ENCODE assay signal across 12 cellular contexts in genomic region chr21:36706951-36707762, GRCh38. TPM values are rescaled to one million over a fixed set of nuclear protein-coding genes. Genes with fewer than 3 reads are reported as not detected.
DNase-seq lines count a peak whose midpoint lies in the region; TF ChIP-seq lines count a peak whose summit lies in the region.
"Had no signal": no experiment of that assay in that cellular context is flagged by ENCODE, and none has a peak within 500 bp of the region (broad histone marks: within the 10 kb centered on the region; RNA-seq: fewer than 3 reads in every experiment).

No MANE protein-coding gene starts in this region.

- H2AFZ ChIP-seq in osteoblast (ENCODE audit: low read length), result no peak overlapping the region

- H3K4me3 ChIP-seq in NT2/D1 (ENCODE audit: insufficient read length, low read depth) (peak overlapping the region; percentile 25), endodermal cell (ENCODE audit: low read length) (no peak overlapping the region), osteoblast (ENCODE audit: insufficient read depth, low read length) (no peak overlapping the region)

- 3% methylated on average over 25 to 32 of the region's 32 CpGs for WGBS in endodermal cell (ENCODE audit: insufficient coverage in 1 of 2, insufficient read length in 1 of 2), 2 experiments

- no peaks in the 10 kb centered on the region for H3K36me3 ChIP-seq in NT2/D1 (ENCODE audit: insufficient read depth, insufficient read length, low read length)
- H3K36me3 ChIP-seq in endodermal cell (ENCODE audit: control insufficient read depth, insufficient read depth, low read length), result no peaks in the 10 kb centered on the region
- H3K36me3 ChIP-seq in osteoblast (ENCODE audit: insufficient read depth, low read length), result no peaks in the 10 kb centered on the region

- peak overlapping the region; percentile 39 for H3K9ac ChIP-seq in NT2/D1 (ENCODE audit: insufficient read length, low read depth)
- H3K9ac ChIP-seq in endodermal cell (ENCODE audit: extremely low read depth, low read length, poor library complexity, severe bottlenecking), result no peak overlapping the region

- DNase-seq in DMS53 (lab: John Stamatoyannopoulos, UW) (peak; percentile 19), DMS53 treated with DMSO at 0.1 percent for 48 hours (lab: John Stamatoyannopoulos, UW; ENCODE audit: unreplicated experiment) (no peak), NT2/D1 (ENCODE audit: low read depth, low spot score) (no peak), endodermal cell (peak; percentile 81), osteoblast (ENCODE audit: insufficient read length, low spot score, missing footprints) (peak; percentile 46), activated gamma-delta T cell (lab: John Stamatoyannopoulos, UW) (no peak), GM03348 (ENCODE audit: low spot score) (no peak), RPMI8226 (no peak)
- DNase-seq: NCI-H1092; stimulated activated CD4-positive, alpha-beta T cell treated with anti-CD3 and anti-CD28 coated beads, Interleukin-1b, Interleukin-23, amount 100 ng/mL, for 48 hours had no signal

- H3K9me3 ChIP-seq in NT2/D1 (ENCODE audit: insufficient read depth, low read length), result no peaks in the 10 kb centered on the region
- H3K9me3 ChIP-seq in endodermal cell (ENCODE audit: control insufficient read depth, low read length), result no peaks in the 10 kb centered on the region
- H3K9me3 ChIP-seq in osteoblast (ENCODE audit: low read depth, low read length), result no peaks in the 10 kb centered on the region

- peaks cover 16% of the 10 kb centered on the region for H4K20me1 ChIP-seq in osteoblast (ENCODE audit: insufficient read depth, low read length)

- no peaks in the 10 kb centered on the region for H3K9me3 Mint-ChIP-seq in endodermal cell

- H3K4me1 Mint-ChIP-seq in endodermal cell, result peaks cover 31% of the 10 kb centered on the region

- H3K27ac Mint-ChIP-seq in endodermal cell, result no peak overlapping the region

- H3K27me3 Mint-ChIP-seq in endodermal cell (ENCODE audit: insufficient read depth), result peaks cover 100% of the 10 kb centered on the region

- H3K36me3 Mint-ChIP-seq in endodermal cell (ENCODE audit: low read depth), result no peaks in the 10 kb centered on the region

- H3K27me3 ChIP-seq in NT2/D1 (ENCODE audit: insufficient read depth, insufficient read length) (peaks cover 100% of the 10 kb centered on the region), endodermal cell (ENCODE audit: control insufficient read depth, insufficient read depth, low read length, poor library complexity, severe bottlenecking) (peaks cover 100% of the 10 kb centered on the region), osteoblast (ENCODE audit: insufficient read depth, low read length) (peaks cover 30% of the 10 kb centered on the region)

- H3K27ac ChIP-seq in endodermal cell (ENCODE audit: low read depth, low read length) (no peak overlapping the region), osteoblast (ENCODE audit: low read depth, low read length) (no peak overlapping the region)
- H3K27ac ChIP-seq: 22Rv1 had no signal

- peak overlapping the region; percentile 23 for H3K4me3 Mint-ChIP-seq in endodermal cell

- no peak overlapping the region for H3K4me2 ChIP-seq in osteoblast (ENCODE audit: insufficient read depth, low read length)

- peaks cover 8% of the 10 kb centered on the region for H3K79me2 ChIP-seq in osteoblast (ENCODE audit: insufficient read depth, low read length)

- peaks cover 39% of the 10 kb centered on the region for H3K4me1 ChIP-seq in NT2/D1 (ENCODE audit: insufficient read depth, insufficient read length)
- peaks cover 14% of the 10 kb centered on the region for H3K4me1 ChIP-seq in endodermal cell (ENCODE audit: control insufficient read depth, insufficient read depth, low read length)
- no peaks in the 10 kb centered on the region for H3K4me1 ChIP-seq in osteoblast (ENCODE audit: insufficient read depth, low read length)

- TF ChIP-seq CTCF in endodermal cell (conservative IDR thresholded peaks at IDR 0.05), result peak; percentile 47
- no peak for TF ChIP-seq CTCF in osteoblast (IDR thresholded peaks at IDR 0.05; ENCODE audit: extremely low read depth, low read depth, low read length)

RNA-seq across cellular contexts. Expression of gene SIM2, which starts 8.2 kb away (rescaled TPM):
- total RNA-seq in endodermal cell (not detected), osteoblast (2.7 and 3.6 TPM in 2 replicates)
- polyA plus RNA-seq in endodermal cell (2013, experiment 1 of 2), result not detected
- 0.04 TPM for polyA plus RNA-seq in endodermal cell (2013, experiment 2 of 2)
- total RNA-seq: OCI-LY7 had no signal

Comparison
In these comparisons a context has a peak if more than half of its experiments do, and no peak if none do; other contexts are left out.
1. DNase-seq: peak in DMS53 (single experiment), endodermal cell (single experiment) and osteoblast (single experiment); none in DMS53 treated with DMSO at 0.1 percent for 48 hours (single experiment), NT2/D1 (single experiment), activated gamma-delta T cell (single experiment), GM03348 (single experiment) and RPMI8226 (single experiment).